Comparison of ENCODE assay signal across 1 cellular context in the genomic region with DNA sequence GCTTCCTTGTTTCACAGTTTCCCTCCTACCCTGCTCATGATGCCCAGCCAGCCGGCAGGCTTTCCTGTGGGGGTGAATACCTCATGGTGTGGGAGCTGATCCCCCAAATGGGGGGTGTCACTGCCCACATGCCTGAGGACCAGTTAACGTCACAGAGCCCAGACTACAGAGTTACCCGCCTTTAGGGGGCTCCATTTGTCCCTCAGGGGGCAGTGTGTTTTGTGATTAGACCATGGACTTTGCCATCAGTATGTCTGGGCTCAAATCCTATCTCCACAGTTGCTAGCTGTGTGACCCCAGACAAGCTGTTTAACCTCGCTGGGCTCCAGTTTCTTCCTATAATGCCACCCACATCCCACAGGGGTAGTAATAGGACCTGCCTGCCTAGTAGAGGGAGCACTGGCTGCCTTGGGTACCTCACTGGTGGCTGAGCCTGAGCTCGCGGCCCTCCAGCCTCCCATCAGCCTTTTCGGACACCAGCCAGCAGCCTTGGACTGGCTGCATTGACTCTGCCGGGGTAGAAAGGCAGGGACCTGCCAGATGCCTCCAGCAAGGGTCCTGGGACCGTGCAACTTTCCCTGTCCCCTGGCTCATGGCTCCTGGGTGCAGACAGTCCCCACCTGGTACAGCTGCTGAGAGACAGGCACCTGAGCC.
TF ChIP-seq lines count a peak whose summit lies in the region.

No MANE protein-coding gene starts in this region.

TF ChIP-seq in HepG2, 621 proteins besides CTCF, POLR2A, EP300 and RAD21 (continued from another document and continues in another):
- TF ChIP-seq, protein P1, sequence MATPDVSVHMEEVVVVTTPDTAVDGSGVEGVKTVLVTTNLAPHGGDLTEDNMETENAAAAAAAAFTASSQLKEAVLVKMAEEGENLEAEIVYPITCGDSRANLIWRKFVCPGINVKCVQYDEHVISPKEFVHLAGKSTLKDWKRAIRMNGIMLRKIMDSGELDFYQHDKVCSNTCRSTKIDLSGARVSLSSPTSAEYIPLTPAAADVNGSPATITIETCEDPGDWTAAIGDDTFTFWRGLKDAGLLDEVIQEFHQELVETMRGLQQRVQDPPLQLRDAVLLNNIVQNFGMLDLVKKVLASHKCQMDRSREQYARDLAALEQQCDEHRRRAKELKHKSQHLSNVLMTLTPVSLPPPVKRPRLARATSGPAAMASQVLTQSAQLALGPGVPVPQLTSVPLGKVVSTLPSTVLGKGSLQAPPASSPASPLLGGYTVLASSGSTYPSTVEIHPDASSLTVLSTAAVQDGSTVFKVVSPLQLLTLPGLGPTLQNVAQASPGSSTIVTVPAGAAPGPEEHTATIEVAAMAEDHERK (CRISPR knock-in tag; IDR thresholded peaks at IDR 0.05; ENCODE audit: low read depth): no peak
- TF ChIP-seq ZNF10 (CRISPR knock-in tag; IDR thresholded peaks at IDR 0.05; ENCODE audit: borderline replicate concordance, low read depth) (no peak), RFXAP (CRISPR knock-in tag; IDR thresholded peaks at IDR 0.05; ENCODE audit: borderline replicate concordance) (0 out of 2 replicates have a peak, but pooled peaks have one; percentile 71), ZNF12 (CRISPR knock-in tag; IDR thresholded peaks at IDR 0.05) (no peak), YEATS4 (CRISPR knock-in tag; IDR thresholded peaks at IDR 0.05; ENCODE audit: borderline replicate concordance) (no peak), ZFP90 (CRISPR knock-in tag; IDR thresholded peaks at IDR 0.05; ENCODE audit: borderline replicate concordance) (0 out of 2 replicates have a peak, but pooled peaks have one; percentile 90), ETV5 (CRISPR knock-in tag; IDR thresholded peaks at IDR 0.05; ENCODE audit: borderline replicate concordance) (no peak), EEA1 (CRISPR knock-in tag; IDR thresholded peaks at IDR 0.05; ENCODE audit: borderline replicate concordance) (peak; percentile 15; the same call in 1 of the 2 replicates), ZNF883 (CRISPR knock-in tag; IDR thresholded peaks at IDR 0.05; ENCODE audit: not compliant biosample characterization) (no peak), ZNF30 (CRISPR knock-in tag; IDR thresholded peaks at IDR 0.05) (peak; percentile 21; the same call in 1 of the 2 replicates), ZNF350 (CRISPR knock-in tag; IDR thresholded peaks at IDR 0.05; ENCODE audit: borderline replicate concordance, low read depth) (no peak), TBP (CRISPR knock-in tag; IDR thresholded peaks at IDR 0.05) (0 out of 2 replicates have a peak, but pooled peaks have one; percentile 74), ZBTB38 (CRISPR knock-in tag; IDR thresholded peaks at IDR 0.05) (no peak), KMT2A (CRISPR knock-in tag; IDR thresholded peaks at IDR 0.05) (no peak), ZNF782 (CRISPR knock-in tag; IDR thresholded peaks at IDR 0.05; ENCODE audit: borderline replicate concordance) (peak; percentile 59; the same call in 1 of the 2 replicates), HOXD1 (CRISPR knock-in tag; IDR thresholded peaks at IDR 0.05) (peak; percentile 11; the same call in 1 of the 2 replicates), SOX13 (IDR thresholded peaks at IDR 0.05) (no peak), SOX13 (CRISPR knock-in tag; conservative IDR thresholded peaks at IDR 0.05 in 1 of 2, IDR thresholded peaks at IDR 0.05 in 1 of 2) (no peak), ZMAT5 (CRISPR knock-in tag; IDR thresholded peaks at IDR 0.05; ENCODE audit: borderline replicate concordance, low read depth) (no peak), HNRNPLL (IDR thresholded peaks at IDR 0.05; ENCODE audit: low read depth, low read length, poor library complexity, severe bottlenecking) (no peak), ZNF143 (CRISPR knock-in tag; IDR thresholded peaks at IDR 0.05) (peak; percentile 64), CBFB (CRISPR knock-in tag; IDR thresholded peaks at IDR 0.05) (no peak), SALL2 (CRISPR knock-in tag; IDR thresholded peaks at IDR 0.05) (peak; percentile 79; the same call in 1 of the 2 replicates), AHR (CRISPR knock-in tag; IDR thresholded peaks at IDR 0.05) (0 out of 2 replicates have a peak, but pooled peaks have one; percentile 16), GATA4 (IDR thresholded peaks at IDR 0.05; ENCODE audit: borderline replicate concordance, low read depth) (no peak), KMT2B (CRISPR knock-in tag; IDR thresholded peaks at IDR 0.05) (no peak), POGK (CRISPR knock-in tag; conservative IDR thresholded peaks at IDR 0.05) (0 out of 2 replicates have a peak, but pooled peaks have one; percentile 13), ZNF292 (CRISPR knock-in tag; IDR thresholded peaks at IDR 0.05; ENCODE audit: borderline replicate concordance, low read depth) (no peak), ZNF724P (CRISPR knock-in tag; IDR thresholded peaks at IDR 0.05; ENCODE audit: borderline replicate concordance) (0 out of 2 replicates have a peak, but pooled peaks have one; percentile 28), CHCHD3 (CRISPR knock-in tag; IDR thresholded peaks at IDR 0.05) (no peak), TEAD3 (CRISPR knock-in tag; optimal IDR thresholded peaks at IDR 0.05; ENCODE audit: borderline replicate concordance) (no peak)
- TF ChIP-seq, protein P2, sequence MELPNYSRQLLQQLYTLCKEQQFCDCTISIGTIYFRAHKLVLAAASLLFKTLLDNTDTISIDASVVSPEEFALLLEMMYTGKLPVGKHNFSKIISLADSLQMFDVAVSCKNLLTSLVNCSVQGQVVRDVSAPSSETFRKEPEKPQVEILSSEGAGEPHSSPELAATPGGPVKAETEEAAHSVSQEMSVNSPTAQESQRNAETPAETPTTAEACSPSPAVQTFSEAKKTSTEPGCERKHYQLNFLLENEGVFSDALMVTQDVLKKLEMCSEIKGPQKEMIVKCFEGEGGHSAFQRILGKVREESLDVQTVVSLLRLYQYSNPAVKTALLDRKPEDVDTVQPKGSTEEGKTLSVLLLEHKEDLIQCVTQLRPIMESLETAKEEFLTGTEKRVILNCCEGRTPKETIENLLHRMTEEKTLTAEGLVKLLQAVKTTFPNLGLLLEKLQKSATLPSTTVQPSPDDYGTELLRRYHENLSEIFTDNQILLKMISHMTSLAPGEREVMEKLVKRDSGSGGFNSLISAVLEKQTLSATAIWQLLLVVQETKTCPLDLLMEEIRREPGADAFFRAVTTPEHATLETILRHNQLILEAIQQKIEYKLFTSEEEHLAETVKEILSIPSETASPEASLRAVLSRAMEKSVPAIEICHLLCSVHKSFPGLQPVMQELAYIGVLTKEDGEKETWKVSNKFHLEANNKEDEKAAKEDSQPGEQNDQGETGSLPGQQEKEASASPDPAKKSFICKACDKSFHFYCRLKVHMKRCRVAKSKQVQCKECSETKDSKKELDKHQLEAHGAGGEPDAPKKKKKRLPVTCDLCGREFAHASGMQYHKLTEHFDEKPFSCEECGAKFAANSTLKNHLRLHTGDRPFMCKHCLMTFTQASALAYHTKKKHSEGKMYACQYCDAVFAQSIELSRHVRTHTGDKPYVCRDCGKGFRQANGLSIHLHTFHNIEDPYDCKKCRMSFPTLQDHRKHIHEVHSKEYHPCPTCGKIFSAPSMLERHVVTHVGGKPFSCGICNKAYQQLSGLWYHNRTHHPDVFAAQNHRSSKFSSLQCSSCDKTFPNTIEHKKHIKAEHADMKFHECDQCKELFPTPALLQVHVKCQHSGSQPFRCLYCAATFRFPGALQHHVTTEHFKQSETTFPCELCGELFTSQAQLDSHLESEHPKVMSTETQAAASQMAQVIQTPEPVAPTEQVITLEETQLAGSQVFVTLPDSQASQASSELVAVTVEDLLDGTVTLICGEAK (IDR thresholded peaks at IDR 0.05): no peak
- TF ChIP-seq, protein P2 (CRISPR knock-in tag; IDR thresholded peaks at IDR 0.05): peak; percentile 5; the same call in 1 of the 2 replicates
- TF ChIP-seq, protein P3, sequence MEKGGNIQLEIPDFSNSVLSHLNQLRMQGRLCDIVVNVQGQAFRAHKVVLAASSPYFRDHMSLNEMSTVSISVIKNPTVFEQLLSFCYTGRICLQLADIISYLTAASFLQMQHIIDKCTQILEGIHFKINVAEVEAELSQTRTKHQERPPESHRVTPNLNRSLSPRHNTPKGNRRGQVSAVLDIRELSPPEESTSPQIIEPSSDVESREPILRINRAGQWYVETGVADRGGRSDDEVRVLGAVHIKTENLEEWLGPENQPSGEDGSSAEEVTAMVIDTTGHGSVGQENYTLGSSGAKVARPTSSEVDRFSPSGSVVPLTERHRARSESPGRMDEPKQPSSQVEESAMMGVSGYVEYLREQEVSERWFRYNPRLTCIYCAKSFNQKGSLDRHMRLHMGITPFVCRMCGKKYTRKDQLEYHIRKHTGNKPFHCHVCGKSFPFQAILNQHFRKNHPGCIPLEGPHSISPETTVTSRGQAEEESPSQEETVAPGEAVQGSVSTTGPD (CRISPR knock-in tag; IDR thresholded peaks at IDR 0.05): no peak
- TF ChIP-seq, protein P4, sequence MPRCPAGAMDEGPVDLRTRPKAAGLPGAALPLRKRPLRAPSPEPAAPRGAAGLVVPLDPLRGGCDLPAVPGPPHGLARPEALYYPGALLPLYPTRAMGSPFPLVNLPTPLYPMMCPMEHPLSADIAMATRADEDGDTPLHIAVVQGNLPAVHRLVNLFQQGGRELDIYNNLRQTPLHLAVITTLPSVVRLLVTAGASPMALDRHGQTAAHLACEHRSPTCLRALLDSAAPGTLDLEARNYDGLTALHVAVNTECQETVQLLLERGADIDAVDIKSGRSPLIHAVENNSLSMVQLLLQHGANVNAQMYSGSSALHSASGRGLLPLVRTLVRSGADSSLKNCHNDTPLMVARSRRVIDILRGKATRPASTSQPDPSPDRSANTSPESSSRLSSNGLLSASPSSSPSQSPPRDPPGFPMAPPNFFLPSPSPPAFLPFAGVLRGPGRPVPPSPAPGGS (CRISPR knock-in tag; IDR thresholded peaks at IDR 0.05): no peak
- TF ChIP-seq, protein P5, sequence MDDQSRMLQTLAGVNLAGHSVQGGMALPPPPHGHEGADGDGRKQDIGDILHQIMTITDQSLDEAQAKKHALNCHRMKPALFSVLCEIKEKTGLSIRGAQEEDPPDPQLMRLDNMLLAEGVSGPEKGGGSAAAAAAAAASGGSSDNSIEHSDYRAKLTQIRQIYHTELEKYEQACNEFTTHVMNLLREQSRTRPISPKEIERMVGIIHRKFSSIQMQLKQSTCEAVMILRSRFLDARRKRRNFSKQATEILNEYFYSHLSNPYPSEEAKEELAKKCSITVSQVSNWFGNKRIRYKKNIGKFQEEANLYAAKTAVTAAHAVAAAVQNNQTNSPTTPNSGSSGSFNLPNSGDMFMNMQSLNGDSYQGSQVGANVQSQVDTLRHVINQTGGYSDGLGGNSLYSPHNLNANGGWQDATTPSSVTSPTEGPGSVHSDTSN (CRISPR knock-in tag; IDR thresholded peaks at IDR 0.05; ENCODE audit: borderline replicate concordance): no peak
- TF ChIP-seq, protein P6, sequence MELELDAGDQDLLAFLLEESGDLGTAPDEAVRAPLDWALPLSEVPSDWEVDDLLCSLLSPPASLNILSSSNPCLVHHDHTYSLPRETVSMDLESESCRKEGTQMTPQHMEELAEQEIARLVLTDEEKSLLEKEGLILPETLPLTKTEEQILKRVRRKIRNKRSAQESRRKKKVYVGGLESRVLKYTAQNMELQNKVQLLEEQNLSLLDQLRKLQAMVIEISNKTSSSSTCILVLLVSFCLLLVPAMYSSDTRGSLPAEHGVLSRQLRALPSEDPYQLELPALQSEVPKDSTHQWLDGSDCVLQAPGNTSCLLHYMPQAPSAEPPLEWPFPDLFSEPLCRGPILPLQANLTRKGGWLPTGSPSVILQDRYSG (CRISPR knock-in tag; IDR thresholded peaks at IDR 0.05): peak; percentile 39; the same call in 1 of the 2 replicates
